8 cellular contexts compared by ENCODE assay signal in genomic region chr5:109468737-109469420, GRCh38. TPM values are rescaled to one million over a fixed set of nuclear protein-coding genes. Genes with fewer than 3 reads are reported as not detected.
A peak's percentile ranks its signal among the peaks of the same experiment; 100 is the strongest.
DNase-seq lines count a peak whose midpoint lies in the region; ATAC-seq lines count a peak whose summit lies in the region.

No MANE protein-coding gene starts in this region.

- ATAC-seq in GM21529 (IDR thresholded peaks at IDR 0.05; ENCODE audit: unreplicated experiment), result peak; percentile 98

- no peak overlapping the region for H3K9ac ChIP-seq in NT2/D1 (ENCODE audit: insufficient read length, low read depth)

- peak; percentile 98 for DNase-seq in DMS53 (lab: John Stamatoyannopoulos, UW)
- DNase-seq in HUDEP-2 (lab: John Stamatoyannopoulos, UW; ENCODE audit: unreplicated experiment in 76 of 76), result peak in 74 of 76 experiments; percentile 16 to 87 (median 71)
- DNase-seq in NT2/D1 (ENCODE audit: low read depth, low spot score), result peak; percentile 68
- peak; percentile 24 for DNase-seq in activated CD8-positive, alpha-beta memory T cell treated with anti-CD3 and anti-CD28 coated beads, Interleukin-2, amount 50 U/mL, for 1 hour (ENCODE audit: extremely low read depth)
- DNase-seq in epidermal melanocyte (ENCODE audit: insufficient read length, low spot score), result peak; percentile 55
- DNase-seq in mucosa of gallbladder (ENCODE audit: low spot score), result peak; percentile 97
- DNase-seq in stimulated activated CD8-positive, alpha-beta memory T cell treated with anti-CD3 and anti-CD28 coated beads, Interleukin-4, amount 100 ng/mL, for 48 hours, result peak; percentile 85

- H3K27me3 ChIP-seq in NT2/D1 (ENCODE audit: insufficient read depth, insufficient read length), result no peaks in the 10 kb centered on the region

- no peak overlapping the region for H3K4me3 ChIP-seq in NT2/D1 (ENCODE audit: insufficient read length, low read depth)

- no peaks in the 10 kb centered on the region for H3K4me1 ChIP-seq in NT2/D1 (ENCODE audit: insufficient read depth, insufficient read length)

- no peaks in the 10 kb centered on the region for H3K36me3 ChIP-seq in NT2/D1 (ENCODE audit: insufficient read depth, insufficient read length, low read length)

- no peaks in the 10 kb centered on the region for H3K9me3 ChIP-seq in NT2/D1 (ENCODE audit: insufficient read depth, low read length)

RNA-seq across cellular contexts. Expression of gene PJA2, which starts 59.1 kb away (rescaled TPM):
- 89.6 TPM for total RNA-seq in mucosa of gallbladder

Comparison
In these comparisons a context has a peak if more than half of its experiments do, and no peak if none do; other contexts are left out.
1. DNase-seq: peak in every context shown above with its lines; median percentile 98 in DMS53; 97 in mucosa of gallbladder; 85 in stimulated activated CD8-positive, alpha-beta memory T cell treated with anti-CD3 and anti-CD28 coated beads, Interleukin-4, amount 100 ng/mL, for 48 hours; 71 in HUDEP-2; 68 in NT2/D1; 55 in epidermal melanocyte; 24 in activated CD8-positive, alpha-beta memory T cell treated with anti-CD3 and anti-CD28 coated beads, Interleukin-2, amount 50 U/mL, for 1 hour.